ENCODE assay signal across 21 cellular contexts in genomic region chr2:3214065-3214464, GRCh38.
"Had no signal": no experiment of that assay in that cellular context is flagged by ENCODE, and none has a peak within 500 bp of the region (broad histone marks: within the 10 kb centered on the region; RNA-seq: fewer than 3 reads in every experiment).

No MANE protein-coding gene starts in this region.

- H3K27me3 ChIP-seq: hepatocyte, left lung, neutrophil, pancreas, transverse colon had no signal

- H3K4me3 ChIP-seq: hepatocyte, left lung, lung, pancreas, skin epidermis, transverse colon had no signal

- H3K4me1 ChIP-seq: left lung, pancreas, transverse colon had no signal

- H3K27ac ChIP-seq: hepatocyte, left lung, neutrophil, pancreas, skin epidermis, transverse colon, WERI-Rb-1 had no signal

- H3K27ac Mint-ChIP-seq: stimulated activated memory B cell treated with anti-CD40 and anti-IgM and Interleukin-4, amounts not matched to agents 10 μg/mL and 1 μg/mL and 100 μg/mL, for 72 hours; T-cell had no signal

- ATAC-seq: left lung; pancreas; right cardiac atrium; stimulated activated memory B cell treated with anti-CD40 and anti-IgM and Interleukin-4, amounts not matched to agents 10 μg/mL and 1 μg/mL and 100 μg/mL, for 72 hours; T-cell had no signal

- H3K79me2 ChIP-seq: hepatocyte had no signal

- H3K4me3 Mint-ChIP-seq: immature natural killer cell; naive B cell; stimulated activated memory B cell treated with anti-CD40 and anti-IgM and Interleukin-4, amounts not matched to agents 10 μg/mL and 1 μg/mL and 100 μg/mL, for 72 hours; T-cell had no signal

- H3K9me3 Mint-ChIP-seq: immature natural killer cell; naive B cell; stimulated activated memory B cell treated with anti-CD40 and anti-IgM and Interleukin-4, amounts not matched to agents 10 μg/mL and 1 μg/mL and 100 μg/mL, for 72 hours; T-cell had no signal

- H3K27me3 Mint-ChIP-seq: naive B cell; stimulated activated memory B cell treated with anti-CD40 and anti-IgM and Interleukin-4, amounts not matched to agents 10 μg/mL and 1 μg/mL and 100 μg/mL, for 72 hours; T-cell had no signal

- H2AFZ ChIP-seq: hepatocyte had no signal

- H3K4me2 ChIP-seq: hepatocyte had no signal

- H3K9me3 ChIP-seq: left lung, neutrophil, pancreas, transverse colon had no signal

- H3K36me3 ChIP-seq: neutrophil, pancreas had no signal

- DNase-seq: activated CD4-positive, alpha-beta T cell treated with anti-CD3 and anti-CD28 coated beads, Interleukin-2, amount 50 U/mL, for 1 hour; activated CD4-positive, CD25-positive, alpha-beta regulatory T cell treated with anti-CD3 and anti-CD28 coated beads, Interleukin-2, amount 50 U/mL, for 72 hours; activated naive CD4-positive, alpha-beta T cell; cortex of kidney; effector CD4-positive, alpha-beta T cell; glutamatergic neuron; immature natural killer cell; kidney glomerular epithelial cell; left lung; naive B cell; pancreas; right cardiac atrium; stimulated activated CD4-positive, alpha-beta T cell treated with anti-CD3 and anti-CD28 coated beads, Interleukin-1b, Interleukin-23, amount 100 ng/mL, for 48 hours; T-cell; transverse colon; WERI-Rb-1 had no signal
